In the genomic region with DNA sequence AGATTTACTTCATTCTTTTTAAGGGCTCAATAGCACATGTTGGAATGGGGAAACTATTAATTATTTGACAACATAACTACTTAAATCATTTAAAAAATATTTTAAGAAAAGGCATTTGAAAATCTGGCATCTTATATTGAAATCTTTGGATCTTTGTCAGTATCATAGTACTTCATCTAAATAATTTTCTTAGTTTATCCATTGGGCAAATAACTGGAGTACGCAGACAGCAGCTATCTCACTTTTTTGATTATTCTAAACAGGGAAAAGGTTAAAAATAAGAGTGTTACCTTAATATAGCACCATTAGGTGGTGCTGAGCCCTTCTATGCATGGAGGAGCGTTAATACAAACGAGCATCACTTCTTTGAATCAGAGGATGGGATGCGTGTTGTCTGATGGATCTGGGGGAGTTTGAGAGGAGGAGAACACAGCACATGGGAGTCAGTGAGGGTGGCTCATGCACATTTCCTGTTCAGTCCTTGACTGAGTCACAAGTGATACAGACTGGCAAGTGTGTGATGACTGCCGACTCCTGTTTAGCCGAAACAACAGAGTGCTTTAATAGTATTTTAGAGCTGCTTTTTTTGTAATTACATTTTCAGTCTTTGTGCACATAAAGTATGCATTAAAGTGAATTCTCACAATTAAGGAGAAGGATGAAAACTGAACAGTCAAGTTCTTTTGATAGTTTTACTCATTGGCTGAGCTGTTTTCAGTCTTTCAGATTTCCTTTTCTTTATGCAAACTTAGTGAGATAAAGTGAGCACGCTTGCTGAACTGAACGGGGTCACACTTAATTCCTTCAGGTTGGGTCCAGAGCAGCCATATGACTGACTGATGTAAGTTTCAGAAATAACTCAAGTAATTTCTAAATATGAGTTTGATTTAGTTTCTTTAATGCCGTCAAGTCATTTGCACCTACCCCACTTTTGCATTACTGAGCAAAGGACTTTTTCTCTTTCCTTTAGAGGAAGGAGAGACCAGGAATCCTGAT, we compare ENCODE assay signal across 9 cellular contexts.
A peak's percentile ranks its signal among the peaks of the same experiment; 100 is the strongest.
DNase-seq lines count a peak whose midpoint lies in the region; ATAC-seq, FAIRE-seq and TF ChIP-seq lines count a peak whose summit lies in the region.
"Had no signal": no experiment of that assay in that cellular context is flagged by ENCODE, and none has a peak within 500 bp of the region (broad histone marks: within the 10 kb centered on the region; RNA-seq: fewer than 3 reads in every experiment).

No MANE protein-coding gene starts in this region.

- no peak overlapping the region for H3K4me3 Mint-ChIP-seq in T-helper 1 cell treated with Interleukin-12 subunit alpha and Interleukin-12 subunit beta and Interleukin-4 antibody, amounts not matched to agents 30 μg/mL and 1 μg/mL, for 36 hours
- H3K4me3 Mint-ChIP-seq in astrocyte (ENCODE audit: unreplicated experiment) (peak overlapping the region; percentile 17), memory B cell (peak overlapping the region; percentile 72)

- H3K36me3 ChIP-seq in astrocyte (ENCODE audit: insufficient read depth, low read length), result no peaks in the 10 kb centered on the region

- no peaks in the 10 kb centered on the region for H3K9me3 ChIP-seq in astrocyte (ENCODE audit: insufficient read depth, low read depth, low read length)

- H3K4me3 ChIP-seq in astrocyte (ENCODE audit: insufficient read depth, low read depth, low read length), result peak overlapping the region; percentile 32

- no peak for TF ChIP-seq CTCF in astrocyte (IDR thresholded peaks at IDR 0.05; ENCODE audit: insufficient read depth, low read depth, low read length)

- no peak overlapping the region for H2AFZ ChIP-seq in astrocyte (ENCODE audit: low read depth, low read length)

- H3K4me1 Mint-ChIP-seq in T-helper 1 cell treated with Interleukin-12 subunit alpha and Interleukin-12 subunit beta and Interleukin-4 antibody, amounts not matched to agents 30 μg/mL and 1 μg/mL, for 36 hours (ENCODE audit: low read depth), result peaks cover 26% of the 10 kb centered on the region
- H3K4me1 Mint-ChIP-seq in astrocyte (ENCODE audit: low read depth, unreplicated experiment), result peaks cover 21% of the 10 kb centered on the region
- H3K4me1 Mint-ChIP-seq in memory B cell, result peaks cover 36% of the 10 kb centered on the region

- peak overlapping the region; percentile 81 for H3K4me2 ChIP-seq in astrocyte (ENCODE audit: low read length)

- H3K9me3 Mint-ChIP-seq in T-helper 1 cell treated with Interleukin-12 subunit alpha and Interleukin-12 subunit beta and Interleukin-4 antibody, amounts not matched to agents 30 μg/mL and 1 μg/mL, for 36 hours, result no peaks in the 10 kb centered on the region
- H3K9me3 Mint-ChIP-seq in astrocyte (ENCODE audit: unreplicated experiment) (no peaks in the 10 kb centered on the region), memory B cell (peaks cover 2% of the 10 kb centered on the region)

- peak overlapping the region; percentile 49 for H3K27ac Mint-ChIP-seq in T-helper 1 cell treated with Interleukin-12 subunit alpha and Interleukin-12 subunit beta and Interleukin-4 antibody, amounts not matched to agents 30 μg/mL and 1 μg/mL, for 36 hours
- H3K27ac Mint-ChIP-seq in astrocyte (ENCODE audit: unreplicated experiment) (peak overlapping the region; percentile 64), memory B cell (peak overlapping the region; percentile 77)

- peaks cover 13% of the 10 kb centered on the region for H3K4me1 ChIP-seq in astrocyte (ENCODE audit: insufficient read depth, low read length)

- H3K27ac ChIP-seq in astrocyte (ENCODE audit: low read depth, low read length), result peak overlapping the region; percentile 57

- peak overlapping the region; percentile 66 for H3K9ac ChIP-seq in astrocyte (ENCODE audit: low read length)

- DNase-seq in astrocyte (ENCODE audit: low read depth) (peak; percentile 89), memory B cell (ENCODE audit: low spot score in 2 of 2) (peak; percentile 8 to 12), NCI-H446 (lab: John Stamatoyannopoulos, UW) (no peak), GF-D8 (lab: John Stamatoyannopoulos, UW) (no peak)
- DNase-seq in stimulated activated naive CD8-positive, alpha-beta T cell treated with anti-CD3 and anti-CD28 coated beads, Interleukin-15, Interleukin-2, amounts not matched to agents 100 U/mL and 50 U/mL, for 24 hours, result peak; percentile 49

- peak; percentile 85 for ATAC-seq in GM18873 (IDR thresholded peaks at IDR 0.05; ENCODE audit: low FRiP score, unreplicated experiment)
- ATAC-seq in HG03097 (IDR thresholded peaks at IDR 0.05; ENCODE audit: low FRiP score, unreplicated experiment), result peak; percentile 66
- peak; percentile 89 for ATAC-seq in memory B cell (ENCODE audit: low read depth)
- peak; percentile 100 for ATAC-seq in stimulated activated naive CD8-positive, alpha-beta T cell treated with anti-CD3 and anti-CD28 coated beads, Interleukin-15, Interleukin-2, amounts not matched to agents 100 U/mL and 50 U/mL, for 24 hours

- H3K36me3 Mint-ChIP-seq in T-helper 1 cell treated with Interleukin-12 subunit alpha and Interleukin-12 subunit beta and Interleukin-4 antibody, amounts not matched to agents 30 μg/mL and 1 μg/mL, for 36 hours (ENCODE audit: low read depth), result peaks cover 2% of the 10 kb centered on the region
- H3K36me3 Mint-ChIP-seq in astrocyte (ENCODE audit: low read depth, unreplicated experiment) (peaks cover 4% of the 10 kb centered on the region), memory B cell (peaks cover 11% of the 10 kb centered on the region)

- peak; percentile 90 for FAIRE-seq in astrocyte (lab: Jason Lieb, UNC)
- FAIRE-seq: colon had no signal

- H3K27me3 ChIP-seq in astrocyte (ENCODE audit: insufficient read depth, low read length), result no peaks in the 10 kb centered on the region

- no peaks in the 10 kb centered on the region for H3K27me3 Mint-ChIP-seq in T-helper 1 cell treated with Interleukin-12 subunit alpha and Interleukin-12 subunit beta and Interleukin-4 antibody, amounts not matched to agents 30 μg/mL and 1 μg/mL, for 36 hours (ENCODE audit: low read depth)
- no peaks in the 10 kb centered on the region for H3K27me3 Mint-ChIP-seq in astrocyte (ENCODE audit: low read depth, unreplicated experiment)
- no peaks in the 10 kb centered on the region for H3K27me3 Mint-ChIP-seq in memory B cell

- no peaks in the 10 kb centered on the region for H4K20me1 ChIP-seq in astrocyte (ENCODE audit: insufficient read depth, low read length)

- peaks cover 54% of the 10 kb centered on the region for H3K79me2 ChIP-seq in astrocyte (ENCODE audit: insufficient read depth, low read length)

Comparison
In these comparisons a context has a peak if more than half of its experiments do, and no peak if none do; other contexts are left out.
1. DNase-seq: peak in astrocyte (single experiment), memory B cell (2 of 2) and stimulated activated naive CD8-positive, alpha-beta T cell treated with anti-CD3 and anti-CD28 coated beads, Interleukin-15, Interleukin-2, amounts not matched to agents 100 U/mL and 50 U/mL, for 24 hours (single experiment); none in NCI-H446 (0 of 2) and GF-D8 (single experiment).
2. Peak in every context shown above with its lines, with median percentiles within 50 percentile points of each other: ATAC-seq and H3K27ac Mint-ChIP-seq.